15 cellular contexts compared by ENCODE assay signal in the genomic region with DNA sequence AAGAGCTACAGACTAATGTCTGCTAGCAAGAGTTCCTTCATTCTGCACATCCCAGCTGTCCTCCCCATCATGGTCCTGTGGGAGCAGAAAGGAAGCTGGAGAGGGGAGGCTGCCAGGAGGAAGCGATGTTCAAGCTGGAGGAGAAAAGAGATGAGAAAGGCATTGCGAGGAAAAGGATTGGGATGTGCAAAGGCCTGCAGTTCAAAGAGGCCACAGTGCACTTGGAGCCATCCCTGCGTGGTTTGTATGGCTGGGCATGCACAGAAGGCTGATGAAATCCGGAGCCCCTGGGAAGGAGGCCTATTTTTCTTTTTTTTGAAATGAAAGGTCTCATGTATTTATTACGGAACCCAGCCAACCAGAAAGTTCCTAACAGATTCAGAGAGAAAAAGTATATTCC. TPM values are rescaled to one million over a fixed set of nuclear protein-coding genes. Genes with fewer than 3 reads are reported as not detected.
A peak's percentile ranks its signal among the peaks of the same experiment; 100 is the strongest.
DNase-seq lines count a peak whose midpoint lies in the region; ATAC-seq and TF ChIP-seq lines count a peak whose summit lies in the region.
"Had no signal": no experiment of that assay in that cellular context is flagged by ENCODE, and none has a peak within 500 bp of the region (broad histone marks: within the 10 kb centered on the region; RNA-seq: fewer than 3 reads in every experiment).

No MANE protein-coding gene starts in this region.

- H3K27ac Mint-ChIP-seq in osteocyte (ENCODE audit: unreplicated experiment): peak overlapping the region; percentile 39
- H3K27ac Mint-ChIP-seq: stimulated activated memory B cell treated with anti-CD40 and anti-IgM and Interleukin-4, amounts not matched to agents 10 μg/mL and 1 μg/mL and 100 μg/mL, for 72 hours had no signal

- no peaks in the 10 kb centered on the region for H3K27me3 ChIP-seq in right atrium auricular region
- H3K27me3 ChIP-seq in esophagus squamous epithelium: no peaks in the 10 kb centered on the region
- H3K27me3 ChIP-seq: cardiac muscle cell, SJCRH30 had no signal

- TF ChIP-seq CTCF in right atrium auricular region (IDR thresholded peaks at IDR 0.05): no peak
- TF ChIP-seq CTCF in esophagus squamous epithelium (IDR thresholded peaks at IDR 0.05): no peak
- no peak for TF ChIP-seq CTCF in osteocyte (IDR thresholded peaks at IDR 0.05)

- DNase-seq in Right ventricle myocardium inferior (ENCODE audit: missing footprints) (peak; percentile 64), right atrium auricular region (ENCODE audit: low spot score) (no peak), esophagus squamous epithelium (lab: John Stamatoyannopoulos, UW) (no peak), osteocyte (ENCODE audit: extremely low spot score, unreplicated experiment) (no peak), SW 1271 (lab: John Stamatoyannopoulos, UW) (no peak), OCI-M2 (lab: John Stamatoyannopoulos, UW; ENCODE audit: unreplicated experiment) (no peak)
- no peak for DNase-seq in activated naive CD4-positive, alpha-beta T cell (lab: John Stamatoyannopoulos, UW)
- DNase-seq: activated gamma-delta T cell, COR-L47, glutamatergic neuron, NCI-H2081 treated with DMSO at 0.1 percent for 48 hours, SJCRH30 had no signal

- intact Hi-C loops in Right ventricle myocardium inferior (cut with DNase I): no loop called here
- intact Hi-C loops in esophagus squamous epithelium (cut with DNase I): no loop called here

- no peak for TF ChIP-seq POLR2A in esophagus squamous epithelium (IDR thresholded peaks at IDR 0.05)

- H3K9me3 Mint-ChIP-seq in osteocyte (ENCODE audit: unreplicated experiment): peaks cover 7% of the 10 kb centered on the region

- peak; percentile 73 for ATAC-seq in Right ventricle myocardium inferior
- no peak for ATAC-seq in HG02623 (IDR thresholded peaks at IDR 0.05; ENCODE audit: unreplicated experiment)
- ATAC-seq: stimulated activated memory B cell treated with anti-CD40 and anti-IgM and Interleukin-4, amounts not matched to agents 10 μg/mL and 1 μg/mL and 100 μg/mL, for 72 hours had no signal

- H3K4me1 ChIP-seq in right atrium auricular region (peaks cover 0 to 64% of the 10 kb centered on the region in 2 donors), esophagus squamous epithelium (peaks cover 46 to 89% (median 53%) of the 10 kb centered on the region in 3 donors)

- peaks cover 58% of the 10 kb centered on the region for H3K4me1 Mint-ChIP-seq in osteocyte (ENCODE audit: unreplicated experiment)
- H3K4me1 Mint-ChIP-seq: stimulated activated memory B cell treated with anti-CD40 and anti-IgM and Interleukin-4, amounts not matched to agents 10 μg/mL and 1 μg/mL and 100 μg/mL, for 72 hours had no signal

- peak overlapping the region in 1 of 2 donors; percentile 62 for H3K27ac ChIP-seq in right atrium auricular region
- H3K27ac ChIP-seq in esophagus squamous epithelium: peak overlapping the region; percentile 81 to 100 (median 86)
- H3K27ac ChIP-seq: cardiac muscle cell, SJCRH30 had no signal

- H3K4me3 ChIP-seq in right atrium auricular region (no peak overlapping the region), esophagus squamous epithelium (no peak overlapping the region)
- H3K4me3 ChIP-seq: cardiac muscle cell, SJCRH30 had no signal

- H3K9me3 ChIP-seq in right atrium auricular region (peaks cover 0 to 6% of the 10 kb centered on the region in 2 donors), esophagus squamous epithelium (peaks cover 0 to 7% (median 4%) of the 10 kb centered on the region in 3 donors)

- H3K36me3 ChIP-seq in right atrium auricular region (peaks cover 18% of the 10 kb centered on the region), esophagus squamous epithelium (peaks cover 3 to 24% (median 3%) of the 10 kb centered on the region in 3 donors)

- H3K27me3 Mint-ChIP-seq in osteocyte (ENCODE audit: unreplicated experiment): no peaks in the 10 kb centered on the region

- H3K36me3 Mint-ChIP-seq in osteocyte (ENCODE audit: unreplicated experiment): peaks cover 31% of the 10 kb centered on the region
- H3K36me3 Mint-ChIP-seq: stimulated activated memory B cell treated with anti-CD40 and anti-IgM and Interleukin-4, amounts not matched to agents 10 μg/mL and 1 μg/mL and 100 μg/mL, for 72 hours had no signal

- 53 to 54% methylated on average over 5 of the region's 5 CpGs for WGBS in esophagus squamous epithelium, 2 donors

- H3K4me3 Mint-ChIP-seq in osteocyte (ENCODE audit: unreplicated experiment): no peak overlapping the region
- H3K4me3 Mint-ChIP-seq: stimulated activated memory B cell treated with anti-CD40 and anti-IgM and Interleukin-4, amounts not matched to agents 10 μg/mL and 1 μg/mL and 100 μg/mL, for 72 hours had no signal

RNA-seq across cellular contexts. Expression of gene AMOTL2, which starts 22.8 kb away (rescaled TPM):
- total RNA-seq in Right ventricle myocardium inferior: 61.9 TPM
- total RNA-seq in right atrium auricular region: 100 to 1,000 TPM in 1 of 2 donors, 10 to 100 TPM in 1; 62.3 to 119 TPM
- 10 to 100 TPM; 54.5 to 99.0 (median 59.1) TPM for total RNA-seq in esophagus squamous epithelium
- total RNA-seq in osteocyte: 195 and 199 TPM in 2 replicates
